ENCODE assay signal across 15 cellular contexts in the genomic region with DNA sequence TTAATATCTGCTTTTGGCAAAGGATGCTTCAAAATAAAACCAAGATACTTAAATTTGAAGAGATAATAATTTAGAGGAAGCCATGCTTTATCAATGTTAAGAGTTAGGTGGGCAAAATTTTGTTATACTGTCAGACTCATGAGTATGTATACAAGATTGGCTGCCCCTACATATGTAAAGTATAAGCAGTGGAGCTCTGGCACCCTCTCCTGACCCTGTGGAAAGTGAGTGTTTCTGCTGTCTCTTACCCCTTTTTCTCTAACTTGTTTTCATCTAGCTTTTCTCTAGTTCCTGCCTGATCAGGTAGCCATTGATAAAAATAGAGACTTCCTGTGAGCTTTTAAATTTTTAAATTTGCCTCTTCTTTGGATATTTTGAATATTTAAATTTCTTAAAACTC.
DNase-seq lines count a peak whose midpoint lies in the region; ATAC-seq and TF ChIP-seq lines count a peak whose summit lies in the region.
"Had no signal": no experiment of that assay in that cellular context is flagged by ENCODE, and none has a peak within 500 bp of the region (broad histone marks: within the 10 kb centered on the region; RNA-seq: fewer than 3 reads in every experiment).

No MANE protein-coding gene starts in this region.

- H4K20me1 ChIP-seq in H9 (ENCODE audit: control insufficient read depth, insufficient read depth, insufficient read length) (no peaks in the 10 kb centered on the region), mammary epithelial cell (ENCODE audit: insufficient read depth, low read length) (no peaks in the 10 kb centered on the region)

- dilution Hi-C loops in mammary epithelial cell (cut with HindIII; ENCODE audit: low sequenced_read_pairs): no loop called here

- H3K9me3 Mint-ChIP-seq in H9: no peaks in the 10 kb centered on the region
- H3K9me3 Mint-ChIP-seq in CD4-positive, alpha-beta memory T cell: peaks cover 0 to 5% (median 0%) of the 10 kb centered on the region in 8 donors
- H3K9me3 Mint-ChIP-seq: activated naive CD4-positive, alpha-beta T cell treated with anti-CD3 and anti-CD28 coated beads, Interleukin-2, amount 50 U/mL, for 72 hours had no signal

- no peak overlapping the region for H2BK20ac ChIP-seq in H9 (ENCODE audit: low read depth, low read length, poor library complexity, severe bottlenecking)

- in situ Hi-C loops in mammary epithelial cell (cut with MboI; ENCODE audit: low sequenced_read_pairs in 2 of 2): loop anchor here in 1 of 2 donors (25.0 kb wide), 1 partner anchor 435 kb away; no protein-coding TSS in a partner anchor

- no peak overlapping the region for H3K23ac ChIP-seq in H9 (ENCODE audit: insufficient read length, low read depth, low read length)
- H3K23ac ChIP-seq in mesenchymal stem cell (ENCODE audit: low read length in 2 of 2): no peak overlapping the region

- no peak overlapping the region for H3K18ac ChIP-seq in H9 (ENCODE audit: insufficient read length, low read depth, low read length)
- H3K18ac ChIP-seq in mesenchymal stem cell (ENCODE audit: low read depth in 1 of 2, low read length in 2 of 2): no peak overlapping the region

- no peak for DNase-seq in H9
- peak; percentile 1 for DNase-seq in NCI-H69 (lab: John Stamatoyannopoulos, UW)
- DNase-seq in mammary epithelial cell: no peak
- DNase-seq in mesenchymal stem cell: peak; percentile 3
- DNase-seq in CD1c-positive myeloid dendritic cell (ENCODE audit: extremely low spot score): no peak
- no peak for DNase-seq in CD4-positive, alpha-beta memory T cell
- DNase-seq: cerebellar nuclear complex; left cardiac atrium; stimulated activated CD4-positive, alpha-beta T cell treated with anti-CD3 and anti-CD28 coated beads, Interleukin-1b, Interleukin-23, amount 100 ng/mL, for 48 hours; T-helper 17 cell had no signal

- H3T11ph ChIP-seq in H9 (ENCODE audit: low read length): no peak overlapping the region

- H3K14ac ChIP-seq in H9 (ENCODE audit: insufficient read depth, low read length) (no peak overlapping the region), mesenchymal stem cell (ENCODE audit: low read length in 2 of 2) (no peak overlapping the region)

- H2AFZ ChIP-seq in H9 (ENCODE audit: low read length) (no peak overlapping the region), mammary epithelial cell (ENCODE audit: low read depth, low read length) (no peak overlapping the region), mesenchymal stem cell (ENCODE audit: low read depth, low read length) (no peak overlapping the region)

- no peak for ATAC-seq in GM21381 (IDR thresholded peaks at IDR 0.05; ENCODE audit: unreplicated experiment)
- ATAC-seq: activated naive CD4-positive, alpha-beta T cell treated with anti-CD3 and anti-CD28 coated beads, Interleukin-2, amount 50 U/mL, for 72 hours; esophagus mucosa; left cardiac atrium; T-helper 17 cell had no signal

- H4K91ac ChIP-seq in H9 (ENCODE audit: insufficient read length, low read depth, low read length) (no peak overlapping the region), mesenchymal stem cell (ENCODE audit: low read length) (no peak overlapping the region)

- H3K4me1 ChIP-seq in H9 (ENCODE audit: insufficient read depth, low read length) (no peaks in the 10 kb centered on the region), mammary epithelial cell (ENCODE audit: insufficient read depth, low read length) (peaks cover 6% of the 10 kb centered on the region), mesenchymal stem cell (ENCODE audit: control insufficient read depth, insufficient read depth, low read depth, low read length) (no peaks in the 10 kb centered on the region)
- no peaks in the 10 kb centered on the region for H3K4me1 ChIP-seq in CD4-positive, alpha-beta memory T cell (ENCODE audit: insufficient read depth, low read length)
- H3K4me1 ChIP-seq: right atrium auricular region had no signal

- H3K36me3 ChIP-seq in mammary epithelial cell (ENCODE audit: insufficient read depth, low read length) (no peaks in the 10 kb centered on the region), mesenchymal stem cell (ENCODE audit: control insufficient read depth in 1 of 2, insufficient read depth in 2 of 2, low read depth in 1 of 2, low read length in 2 of 2) (no peaks in the 10 kb centered on the region)
- H3K36me3 ChIP-seq in CD4-positive, alpha-beta memory T cell (ENCODE audit: insufficient read depth, low read length): no peaks in the 10 kb centered on the region
- H3K36me3 ChIP-seq: right atrium auricular region had no signal

- H4K8ac ChIP-seq in H9 (replicated peaks; ENCODE audit: insufficient read length, low read depth, low read length) (no peak overlapping the region), mesenchymal stem cell (ENCODE audit: low read length) (no peak overlapping the region)

- peak; percentile 40; the same call in 2 of the 3 replicates for TF ChIP-seq CTCF in H9 (conservative IDR thresholded peaks at IDR 0.05)
- TF ChIP-seq CTCF in mammary epithelial cell (conservative IDR thresholded peaks at IDR 0.05 in 1 of 2, IDR thresholded peaks at IDR 0.05 in 1 of 2; ENCODE audit: extremely low read depth in 1 of 2, insufficient read depth in 1 of 2, low read depth in 1 of 2, low read length in 2 of 2): peak; percentile 4 to 31

- H3K23me2 ChIP-seq in H9 (ENCODE audit: insufficient read length, low read depth, low read length, poor library complexity, severe bottlenecking): no peaks in the 10 kb centered on the region

- H3K4me1 Mint-ChIP-seq in H9: no peaks in the 10 kb centered on the region
- no peaks in the 10 kb centered on the region for H3K4me1 Mint-ChIP-seq in CD4-positive, alpha-beta memory T cell
- H3K4me1 Mint-ChIP-seq: T-helper 17 cell had no signal

- H3K79me1 ChIP-seq in H9 (ENCODE audit: insufficient read depth, low read depth, low read length, poor library complexity, severe bottlenecking): no peaks in the 10 kb centered on the region
- no peaks in the 10 kb centered on the region for H3K79me1 ChIP-seq in mesenchymal stem cell (replicated peaks; ENCODE audit: low read length, poor library complexity, severe bottlenecking)

- no peak overlapping the region for H2AK5ac ChIP-seq in H9 (ENCODE audit: insufficient read length, low read length)
- H2AK5ac ChIP-seq in mesenchymal stem cell (ENCODE audit: low read length, severe bottlenecking): no peak overlapping the region

- H3K27ac ChIP-seq in H9 (ENCODE audit: insufficient read length, low read depth, low read length): no peak overlapping the region
- H3K27ac ChIP-seq in mammary epithelial cell (ENCODE audit: insufficient read depth, low read depth, low read length): no peak overlapping the region
- H3K27ac ChIP-seq in mesenchymal stem cell (ENCODE audit: low read length, poor library complexity, severe bottlenecking): no peak overlapping the region
- H3K27ac ChIP-seq in CD4-positive, alpha-beta memory T cell (ENCODE audit: low read depth, low read length): no peak overlapping the region
- H3K27ac ChIP-seq: C4-2B, right atrium auricular region had no signal

- H3K4me2 ChIP-seq in H9 (ENCODE audit: insufficient read depth, insufficient read length, low read length): no peak overlapping the region
- no peak overlapping the region for H3K4me2 ChIP-seq in mammary epithelial cell (ENCODE audit: insufficient read depth, low read depth, low read length)
- no peak overlapping the region for H3K4me2 ChIP-seq in mesenchymal stem cell (ENCODE audit: low read length, poor library complexity, severe bottlenecking)

- H3K36me3 Mint-ChIP-seq in H9 (ENCODE audit: insufficient read depth in 1 of 3, low read depth in 3 of 3): no peaks in the 10 kb centered on the region
- no peaks in the 10 kb centered on the region for H3K36me3 Mint-ChIP-seq in CD4-positive, alpha-beta memory T cell
- H3K36me3 Mint-ChIP-seq: activated naive CD4-positive, alpha-beta T cell treated with anti-CD3 and anti-CD28 coated beads, Interleukin-2, amount 50 U/mL, for 72 hours had no signal

- H2BK120ac ChIP-seq in H9 (ENCODE audit: low read depth, low read length, poor library complexity, severe bottlenecking) (no peak overlapping the region), mesenchymal stem cell (ENCODE audit: low read depth, low read length) (no peak overlapping the region)

- BruUV-seq in mammary epithelial cell (replicated peaks; lab: Mats Ljungman, UMichigan): no TSS peak

- H3K4me3 Mint-ChIP-seq in H9: no peak overlapping the region
- no peak overlapping the region for H3K4me3 Mint-ChIP-seq in CD4-positive, alpha-beta memory T cell
- H3K4me3 Mint-ChIP-seq: T-helper 17 cell had no signal

- H3K9me3 ChIP-seq in H9 (ENCODE audit: control insufficient read depth, low read depth, low read length) (no peaks in the 10 kb centered on the region), mammary epithelial cell (replicated peaks; ENCODE audit: insufficient read depth, low read length) (no peaks in the 10 kb centered on the region), mesenchymal stem cell (ENCODE audit: control insufficient read depth, low read length) (no peaks in the 10 kb centered on the region)
- H3K9me3 ChIP-seq in CD4-positive, alpha-beta memory T cell (ENCODE audit: control insufficient read depth in 1 of 2, low read length in 2 of 2): no peaks in the 10 kb centered on the region
- H3K9me3 ChIP-seq: right atrium auricular region had no signal

- no peak overlapping the region for H3K27ac Mint-ChIP-seq in H9
- H3K27ac Mint-ChIP-seq in CD4-positive, alpha-beta memory T cell: no peak overlapping the region
- H3K27ac Mint-ChIP-seq: activated naive CD4-positive, alpha-beta T cell treated with anti-CD3 and anti-CD28 coated beads, Interleukin-2, amount 50 U/mL, for 72 hours; T-helper 17 cell had no signal

- H3K56ac ChIP-seq in H9 (ENCODE audit: insufficient read length, low read depth, low read length): no peak overlapping the region

- H2BK12ac ChIP-seq in H9 (ENCODE audit: insufficient read length, low read depth, low read length) (no peak overlapping the region), mesenchymal stem cell (ENCODE audit: low read length in 2 of 2) (no peak overlapping the region)

- H3K4ac ChIP-seq in H9 (ENCODE audit: low read depth, low read length) (no peak overlapping the region), mesenchymal stem cell (ENCODE audit: low read depth in 1 of 2, low read length in 2 of 2) (no peak overlapping the region)

- H3K4me3 ChIP-seq in mammary epithelial cell (replicated peaks in 1 of 3; ENCODE audit: insufficient read depth in 1 of 3, low read depth in 2 of 3, low read length in 3 of 3) (no peak overlapping the region), mesenchymal stem cell (ENCODE audit: insufficient read depth in 1 of 2, low read depth in 1 of 2, low read length in 2 of 2) (no peak overlapping the region)
- no peak overlapping the region for H3K4me3 ChIP-seq in CD4-positive, alpha-beta memory T cell (ENCODE audit: low read length in 2 of 2)
- H3K4me3 ChIP-seq: right atrium auricular region had no signal

- H3K79me2 ChIP-seq in H9 (ENCODE audit: insufficient read depth, low read length) (no peaks in the 10 kb centered on the region), mammary epithelial cell (ENCODE audit: insufficient read depth, low read length) (no peaks in the 10 kb centered on the region)

- H2BK5ac ChIP-seq in H9 (ENCODE audit: insufficient read length, low read length) (no peak overlapping the region), mesenchymal stem cell (ENCODE audit: low read depth, low read length, poor library complexity, severe bottlenecking) (no peak overlapping the region)

- no peaks in the 10 kb centered on the region for H3K27me3 Mint-ChIP-seq in H9 (ENCODE audit: low read depth)
- H3K27me3 Mint-ChIP-seq in CD4-positive, alpha-beta memory T cell: no peaks in the 10 kb centered on the region
- H3K27me3 Mint-ChIP-seq: T-helper 17 cell had no signal

- POLR2A ChIA-PET in CD4-positive, alpha-beta memory T cell (lab: Charles Lee; ENCODE audit: partially characterized antibody): no interaction called here

- CTCF ChIA-PET in mammary epithelial cell (lab: Charles Lee; ENCODE audit: low non-redundant PET): no interaction called here
- CTCF ChIA-PET in CD4-positive, alpha-beta memory T cell (lab: Charles Lee; ENCODE audit: partially characterized antibody): no interaction called here

- H3K27me3 ChIP-seq in H9 (ENCODE audit: insufficient read depth, low read length): no peaks in the 10 kb centered on the region
- no peaks in the 10 kb centered on the region for H3K27me3 ChIP-seq in mammary epithelial cell (ENCODE audit: insufficient read depth, low read length)
- no peaks in the 10 kb centered on the region for H3K27me3 ChIP-seq in mesenchymal stem cell (ENCODE audit: control insufficient read depth in 1 of 2, insufficient read depth in 1 of 2, low read length in 2 of 2)
- no peaks in the 10 kb centered on the region for H3K27me3 ChIP-seq in CD4-positive, alpha-beta memory T cell (ENCODE audit: insufficient read depth, low read length)
- H3K27me3 ChIP-seq: right atrium auricular region had no signal

- no peak overlapping the region for H4K5ac ChIP-seq in H9 (ENCODE audit: insufficient read length, low read depth, low read length)

- intact Hi-C loops in mammary epithelial cell (cut with micrococcal nuclease): no loop called here
- intact Hi-C loops in CD4-positive, alpha-beta memory T cell (cut with micrococcal nuclease): no loop called here

- H3K9ac ChIP-seq in H9 (ENCODE audit: extremely low read depth, insufficient read length, low read length) (no peak overlapping the region), mammary epithelial cell (ENCODE audit: insufficient read depth, low read length) (no peak overlapping the region), mesenchymal stem cell (ENCODE audit: low read length) (no peak overlapping the region)

- H2BK15ac ChIP-seq in H9 (ENCODE audit: low read depth, low read length): no peak overlapping the region
- H2BK15ac ChIP-seq in mesenchymal stem cell (ENCODE audit: low read depth, poor library complexity, severe bottlenecking): no peak overlapping the region

Comparison
In these comparisons a context has a peak if more than half of its experiments do, and no peak if none do; other contexts are left out.
1. DNase-seq: peak in NCI-H69 (single experiment) and mesenchymal stem cell (single experiment); none in H9 (single experiment), mammary epithelial cell (single experiment), CD1c-positive myeloid dendritic cell (single experiment) and CD4-positive, alpha-beta memory T cell (0 of 5).